Comparison of ENCODE assay signal across 1 cellular context in the genomic region with DNA sequence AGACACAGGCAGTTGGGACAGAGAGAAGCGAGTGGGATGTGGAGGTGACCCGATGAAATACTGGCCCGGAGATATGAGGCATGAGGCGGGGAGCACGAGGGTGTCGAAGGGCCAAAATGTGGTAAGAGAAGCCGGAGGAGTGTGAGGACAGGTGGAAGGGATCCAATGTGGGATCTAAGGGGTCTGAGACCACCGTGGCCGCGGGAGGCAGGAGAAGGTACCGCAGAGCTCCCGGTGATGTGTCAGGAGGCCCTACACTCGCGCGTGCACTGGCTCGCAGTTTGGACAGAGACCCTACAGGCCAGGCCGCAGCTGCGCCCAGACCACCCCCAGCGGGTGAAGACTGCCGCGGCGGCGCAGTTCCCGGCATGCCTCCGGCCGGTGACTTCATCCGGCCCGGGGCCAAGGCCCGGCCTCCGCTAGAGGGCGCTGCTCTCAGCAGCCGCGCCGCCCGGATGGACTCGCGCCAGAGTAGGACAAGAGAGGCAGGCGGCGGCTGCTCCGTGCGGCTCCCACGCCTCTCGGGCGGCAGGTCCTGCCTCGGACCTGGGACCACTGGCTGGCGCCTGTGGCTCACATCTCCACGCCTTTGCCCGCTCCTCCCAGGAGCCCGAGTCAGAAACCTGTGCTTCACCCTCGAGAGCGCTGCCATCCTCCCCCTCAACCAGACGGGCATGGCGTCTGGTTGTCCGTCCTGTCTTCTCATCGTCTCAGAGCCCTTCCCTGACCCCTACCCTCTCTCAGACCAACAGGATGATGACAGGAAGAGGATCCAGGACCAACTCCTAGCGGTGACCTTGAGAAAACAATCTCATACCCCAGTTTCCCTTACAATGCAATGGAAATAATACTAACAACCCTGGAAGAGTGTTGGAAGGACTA.
A peak's percentile ranks its signal among the peaks of the same experiment; 100 is the strongest.
TF ChIP-seq lines count a peak whose summit lies in the region.

No MANE protein-coding gene starts in this region.

TF ChIP-seq in HepG2, 621 proteins besides CTCF, POLR2A, EP300 and RAD21 (continued from another document and continues in another):
- TF ChIP-seq, protein P1, sequence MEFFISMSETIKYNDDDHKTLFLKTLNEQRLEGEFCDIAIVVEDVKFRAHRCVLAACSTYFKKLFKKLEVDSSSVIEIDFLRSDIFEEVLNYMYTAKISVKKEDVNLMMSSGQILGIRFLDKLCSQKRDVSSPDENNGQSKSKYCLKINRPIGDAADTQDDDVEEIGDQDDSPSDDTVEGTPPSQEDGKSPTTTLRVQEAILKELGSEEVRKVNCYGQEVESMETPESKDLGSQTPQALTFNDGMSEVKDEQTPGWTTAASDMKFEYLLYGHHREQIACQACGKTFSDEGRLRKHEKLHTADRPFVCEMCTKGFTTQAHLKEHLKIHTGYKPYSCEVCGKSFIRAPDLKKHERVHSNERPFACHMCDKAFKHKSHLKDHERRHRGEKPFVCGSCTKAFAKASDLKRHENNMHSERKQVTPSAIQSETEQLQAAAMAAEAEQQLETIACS (CRISPR knock-in tag; IDR thresholded peaks at IDR 0.05), result no peak; the same call in 1 of the 2 replicates
- TF ChIP-seq TERF1 (CRISPR knock-in tag; IDR thresholded peaks at IDR 0.05), result no peak
- TF ChIP-seq, protein P2, sequence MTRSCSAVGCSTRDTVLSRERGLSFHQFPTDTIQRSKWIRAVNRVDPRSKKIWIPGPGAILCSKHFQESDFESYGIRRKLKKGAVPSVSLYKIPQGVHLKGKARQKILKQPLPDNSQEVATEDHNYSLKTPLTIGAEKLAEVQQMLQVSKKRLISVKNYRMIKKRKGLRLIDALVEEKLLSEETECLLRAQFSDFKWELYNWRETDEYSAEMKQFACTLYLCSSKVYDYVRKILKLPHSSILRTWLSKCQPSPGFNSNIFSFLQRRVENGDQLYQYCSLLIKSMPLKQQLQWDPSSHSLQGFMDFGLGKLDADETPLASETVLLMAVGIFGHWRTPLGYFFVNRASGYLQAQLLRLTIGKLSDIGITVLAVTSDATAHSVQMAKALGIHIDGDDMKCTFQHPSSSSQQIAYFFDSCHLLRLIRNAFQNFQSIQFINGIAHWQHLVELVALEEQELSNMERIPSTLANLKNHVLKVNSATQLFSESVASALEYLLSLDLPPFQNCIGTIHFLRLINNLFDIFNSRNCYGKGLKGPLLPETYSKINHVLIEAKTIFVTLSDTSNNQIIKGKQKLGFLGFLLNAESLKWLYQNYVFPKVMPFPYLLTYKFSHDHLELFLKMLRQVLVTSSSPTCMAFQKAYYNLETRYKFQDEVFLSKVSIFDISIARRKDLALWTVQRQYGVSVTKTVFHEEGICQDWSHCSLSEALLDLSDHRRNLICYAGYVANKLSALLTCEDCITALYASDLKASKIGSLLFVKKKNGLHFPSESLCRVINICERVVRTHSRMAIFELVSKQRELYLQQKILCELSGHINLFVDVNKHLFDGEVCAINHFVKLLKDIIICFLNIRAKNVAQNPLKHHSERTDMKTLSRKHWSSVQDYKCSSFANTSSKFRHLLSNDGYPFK (CRISPR knock-in tag; IDR thresholded peaks at IDR 0.05; ENCODE audit: borderline replicate concordance), result peak; percentile 77; the same call in 1 of the 2 replicates
- no peak; the same call in 1 of the 2 replicates for TF ChIP-seq TSC22D2 (CRISPR knock-in tag; IDR thresholded peaks at IDR 0.05; ENCODE audit: borderline replicate concordance)
- TF ChIP-seq FLYWCH1 (CRISPR knock-in tag; IDR thresholded peaks at IDR 0.05), result no peak
- TF ChIP-seq ZBTB21 (CRISPR knock-in tag; IDR thresholded peaks at IDR 0.05), result no peak
- TF ChIP-seq ZNF124 (CRISPR knock-in tag; IDR thresholded peaks at IDR 0.05), result peak; percentile 98
- TF ChIP-seq ZNF224 (CRISPR knock-in tag; IDR thresholded peaks at IDR 0.05), result peak; percentile 64; the same call in 1 of the 2 replicates
- TF ChIP-seq JUND (CRISPR knock-in tag; IDR thresholded peaks at IDR 0.05), result peak; percentile 80
- no peak for TF ChIP-seq KAT2B (IDR thresholded peaks at IDR 0.05; ENCODE audit: borderline replicate concordance, low read depth, low read length)
- peak; percentile 86 for TF ChIP-seq ZNF574 (CRISPR knock-in tag; IDR thresholded peaks at IDR 0.05)
- TF ChIP-seq REPIN1 (CRISPR knock-in tag; IDR thresholded peaks at IDR 0.05; ENCODE audit: borderline replicate concordance, low read depth), result peak; percentile 74; the same call in 1 of the 2 replicates
- peak; percentile 97 for TF ChIP-seq AGO1 (IDR thresholded peaks at IDR 0.05; ENCODE audit: low read depth, low read length, poor library complexity, severe bottlenecking)
- peak; percentile 39; the same call in 1 of the 2 replicates for TF ChIP-seq NCOA1 (CRISPR knock-in tag; IDR thresholded peaks at IDR 0.05)
- peak; percentile 51 for TF ChIP-seq BHLHE40 (IDR thresholded peaks at IDR 0.05; ENCODE audit: low read length)
- TF ChIP-seq ADNP (CRISPR knock-in tag; IDR thresholded peaks at IDR 0.05), result peak; percentile 15; the same call in 1 of the 2 replicates
- no peak for TF ChIP-seq MZF1 (CRISPR knock-in tag; IDR thresholded peaks at IDR 0.05; ENCODE audit: borderline replicate concordance)
- TF ChIP-seq, protein P3, sequence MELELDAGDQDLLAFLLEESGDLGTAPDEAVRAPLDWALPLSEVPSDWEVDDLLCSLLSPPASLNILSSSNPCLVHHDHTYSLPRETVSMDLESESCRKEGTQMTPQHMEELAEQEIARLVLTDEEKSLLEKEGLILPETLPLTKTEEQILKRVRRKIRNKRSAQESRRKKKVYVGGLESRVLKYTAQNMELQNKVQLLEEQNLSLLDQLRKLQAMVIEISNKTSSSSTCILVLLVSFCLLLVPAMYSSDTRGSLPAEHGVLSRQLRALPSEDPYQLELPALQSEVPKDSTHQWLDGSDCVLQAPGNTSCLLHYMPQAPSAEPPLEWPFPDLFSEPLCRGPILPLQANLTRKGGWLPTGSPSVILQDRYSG (CRISPR knock-in tag; IDR thresholded peaks at IDR 0.05), result 0 out of 2 replicates have a peak, but pooled peaks have one; percentile 67
- TF ChIP-seq SMARCE1 (IDR thresholded peaks at IDR 0.05; ENCODE audit: borderline replicate concordance), result no peak
- TF ChIP-seq MAFG (CRISPR knock-in tag; IDR thresholded peaks at IDR 0.05), result no peak
- TF ChIP-seq MTA3 (CRISPR knock-in tag; IDR thresholded peaks at IDR 0.05), result no peak
- TF ChIP-seq CBX2 (IDR thresholded peaks at IDR 0.05; ENCODE audit: low read depth, low read length), result no peak
- TF ChIP-seq CBX2 (CRISPR knock-in tag; IDR thresholded peaks at IDR 0.05; ENCODE audit: low read depth), result no peak
- 0 out of 2 replicates have a peak, but pooled peaks have one; percentile 84 for TF ChIP-seq MAF1 (CRISPR knock-in tag; IDR thresholded peaks at IDR 0.05; ENCODE audit: borderline replicate concordance)
- TF ChIP-seq ZNF343 (CRISPR knock-in tag; IDR thresholded peaks at IDR 0.05), result no peak
- TF ChIP-seq POLR2G (IDR thresholded peaks at IDR 0.05; ENCODE audit: low read depth, low read length), result peak; percentile 92
- TF ChIP-seq ATF7-NPFF (CRISPR knock-in tag; IDR thresholded peaks at IDR 0.05; ENCODE audit: low read depth), result peak; percentile 95
- no peak for TF ChIP-seq ZNF660 (CRISPR knock-in tag; IDR thresholded peaks at IDR 0.05; ENCODE audit: borderline replicate concordance, low read depth)
- peak; percentile 90 for TF ChIP-seq SALL2 (CRISPR knock-in tag; IDR thresholded peaks at IDR 0.05)
- no peak; the same call in 1 of the 2 replicates for TF ChIP-seq HNF4G (IDR thresholded peaks at IDR 0.05; ENCODE audit: borderline replicate concordance, low read depth, low read length)
- TF ChIP-seq HNF4G (CRISPR knock-in tag; IDR thresholded peaks at IDR 0.05; ENCODE audit: borderline replicate concordance, low read depth), result no peak; the same call in 1 of the 2 replicates
- TF ChIP-seq TEF (CRISPR knock-in tag; IDR thresholded peaks at IDR 0.05), result 0 out of 2 replicates have a peak, but pooled peaks have one; percentile 56
- TF ChIP-seq, protein P4, sequence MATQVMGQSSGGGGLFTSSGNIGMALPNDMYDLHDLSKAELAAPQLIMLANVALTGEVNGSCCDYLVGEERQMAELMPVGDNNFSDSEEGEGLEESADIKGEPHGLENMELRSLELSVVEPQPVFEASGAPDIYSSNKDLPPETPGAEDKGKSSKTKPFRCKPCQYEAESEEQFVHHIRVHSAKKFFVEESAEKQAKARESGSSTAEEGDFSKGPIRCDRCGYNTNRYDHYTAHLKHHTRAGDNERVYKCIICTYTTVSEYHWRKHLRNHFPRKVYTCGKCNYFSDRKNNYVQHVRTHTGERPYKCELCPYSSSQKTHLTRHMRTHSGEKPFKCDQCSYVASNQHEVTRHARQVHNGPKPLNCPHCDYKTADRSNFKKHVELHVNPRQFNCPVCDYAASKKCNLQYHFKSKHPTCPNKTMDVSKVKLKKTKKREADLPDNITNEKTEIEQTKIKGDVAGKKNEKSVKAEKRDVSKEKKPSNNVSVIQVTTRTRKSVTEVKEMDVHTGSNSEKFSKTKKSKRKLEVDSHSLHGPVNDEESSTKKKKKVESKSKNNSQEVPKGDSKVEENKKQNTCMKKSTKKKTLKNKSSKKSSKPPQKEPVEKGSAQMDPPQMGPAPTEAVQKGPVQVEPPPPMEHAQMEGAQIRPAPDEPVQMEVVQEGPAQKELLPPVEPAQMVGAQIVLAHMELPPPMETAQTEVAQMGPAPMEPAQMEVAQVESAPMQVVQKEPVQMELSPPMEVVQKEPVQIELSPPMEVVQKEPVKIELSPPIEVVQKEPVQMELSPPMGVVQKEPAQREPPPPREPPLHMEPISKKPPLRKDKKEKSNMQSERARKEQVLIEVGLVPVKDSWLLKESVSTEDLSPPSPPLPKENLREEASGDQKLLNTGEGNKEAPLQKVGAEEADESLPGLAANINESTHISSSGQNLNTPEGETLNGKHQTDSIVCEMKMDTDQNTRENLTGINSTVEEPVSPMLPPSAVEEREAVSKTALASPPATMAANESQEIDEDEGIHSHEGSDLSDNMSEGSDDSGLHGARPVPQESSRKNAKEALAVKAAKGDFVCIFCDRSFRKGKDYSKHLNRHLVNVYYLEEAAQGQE (IDR thresholded peaks at IDR 0.05; ENCODE audit: borderline replicate concordance in 1 of 2, low read depth in 1 of 2, low read length in 2 of 2), result peak in 1 of 2 experiments; percentile 55; a peak in 1 of 4 replicates
- TF ChIP-seq CEBPZ (IDR thresholded peaks at IDR 0.05; ENCODE audit: low read length), result no peak
- TF ChIP-seq ARNT (IDR thresholded peaks at IDR 0.05), result no peak
